In the genomic region with DNA sequence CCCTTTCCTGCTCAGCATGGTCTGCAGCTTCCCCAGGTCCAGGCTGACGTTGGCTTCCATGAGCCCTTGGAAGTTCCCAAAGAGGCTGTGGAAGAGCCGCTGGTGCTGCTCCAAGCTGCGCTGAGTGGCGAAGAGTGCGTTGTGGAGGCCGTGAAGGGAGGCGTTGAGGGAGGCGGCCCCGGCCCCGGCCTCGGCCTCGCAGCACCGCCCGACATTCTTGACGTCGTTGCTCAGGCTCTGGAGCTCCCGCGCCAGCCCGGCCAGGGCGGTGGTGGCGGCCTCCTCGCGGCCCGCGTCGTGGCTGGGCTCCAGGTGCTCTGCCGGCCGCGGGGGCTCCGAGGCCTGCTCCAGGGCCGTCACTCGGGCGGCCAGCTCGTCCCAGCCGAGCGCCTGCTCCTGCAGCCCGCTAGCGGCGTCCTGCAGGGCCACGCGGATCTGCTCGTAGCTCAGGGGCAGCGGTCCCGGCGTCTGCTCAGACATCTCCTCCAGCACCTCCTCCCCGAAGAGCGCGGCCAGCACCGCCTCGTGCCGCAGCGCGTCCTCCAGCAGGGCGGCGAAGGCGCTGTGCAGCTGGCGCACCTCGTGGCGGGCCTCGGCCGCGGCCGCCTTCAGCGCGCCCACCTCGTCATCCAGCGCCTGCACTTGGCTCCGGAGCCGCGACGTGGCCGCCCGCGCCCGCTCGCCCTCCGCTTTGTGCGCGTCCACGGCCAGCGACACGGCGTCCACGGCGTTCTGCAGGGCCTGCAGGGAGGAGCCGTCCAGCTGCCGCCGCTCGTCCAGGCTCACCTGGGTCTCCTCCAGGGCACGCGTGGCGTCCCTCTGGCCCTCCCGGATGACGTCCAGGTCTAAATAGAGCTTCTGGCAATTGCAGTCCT, we compare ENCODE assay signal across 1 cellular context.
TF ChIP-seq lines count a peak whose summit lies in the region.

No MANE protein-coding gene starts in this region.

TF ChIP-seq in GM23338, 12 proteins besides CTCF, POLR2A, EP300 and RAD21:
- TF ChIP-seq CREB1 (CRISPR knock-in tag; IDR thresholded peaks at IDR 0.05; ENCODE audit: low read depth) (no peak), REST (IDR thresholded peaks at IDR 0.05; ENCODE audit: unreplicated experiment) (no peak), NANOG (IDR thresholded peaks at IDR 0.05; ENCODE audit: borderline replicate concordance) (no peak), ZNF114 (CRISPR knock-in tag; IDR thresholded peaks at IDR 0.05) (no peak), ZNF331 (CRISPR knock-in tag; IDR thresholded peaks at IDR 0.05; ENCODE audit: low read depth) (no peak), STAT1 (IDR thresholded peaks at IDR 0.05; ENCODE audit: unreplicated experiment) (no peak), ZNF462 (CRISPR knock-in tag; IDR thresholded peaks at IDR 0.05) (no peak), EZH2 (IDR thresholded peaks at IDR 0.05; ENCODE audit: low read depth, unreplicated experiment) (no peak), POLR2AphosphoS5 (IDR thresholded peaks at IDR 0.05; ENCODE audit: low read depth) (no peak), JUNB (IDR thresholded peaks at IDR 0.05; ENCODE audit: unreplicated experiment) (no peak), EZH2phosphoT487 (IDR thresholded peaks at IDR 0.05; ENCODE audit: unreplicated experiment) (no peak)
- TF ChIP-seq, protein P1, sequence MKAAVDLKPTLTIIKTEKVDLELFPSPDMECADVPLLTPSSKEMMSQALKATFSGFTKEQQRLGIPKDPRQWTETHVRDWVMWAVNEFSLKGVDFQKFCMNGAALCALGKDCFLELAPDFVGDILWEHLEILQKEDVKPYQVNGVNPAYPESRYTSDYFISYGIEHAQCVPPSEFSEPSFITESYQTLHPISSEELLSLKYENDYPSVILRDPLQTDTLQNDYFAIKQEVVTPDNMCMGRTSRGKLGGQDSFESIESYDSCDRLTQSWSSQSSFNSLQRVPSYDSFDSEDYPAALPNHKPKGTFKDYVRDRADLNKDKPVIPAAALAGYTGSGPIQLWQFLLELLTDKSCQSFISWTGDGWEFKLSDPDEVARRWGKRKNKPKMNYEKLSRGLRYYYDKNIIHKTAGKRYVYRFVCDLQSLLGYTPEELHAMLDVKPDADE (IDR thresholded peaks at IDR 0.05) = no peak
